1 cellular context compared by ENCODE assay signal in genomic region chr19:21767065-21767800, GRCh38.
TF ChIP-seq lines count a peak whose summit lies in the region.

Gene ZNF100, minus strand, starts transcription at chr19:21767579. Its CDS starts 150 bp downstream, at chr19:21767429.

TF ChIP-seq in HEK293, 187 proteins besides CTCF, POLR2A, EP300 and RAD21 (continued from another document):
- 0 out of 2 replicates have a peak, but pooled peaks have one; percentile 22 for TF ChIP-seq ZNF518A (tag by site-specific recombination; conservative IDR thresholded peaks at IDR 0.05; ENCODE audit: low read depth)
- no peak for TF ChIP-seq ZNF341 (tag by site-specific recombination; IDR thresholded peaks at IDR 0.05; ENCODE audit: low read depth)
- TF ChIP-seq ZNF747 (tag by site-specific recombination; IDR thresholded peaks at IDR 0.05): no peak
- TF ChIP-seq ZBTB48 (tag by site-specific recombination; IDR thresholded peaks at IDR 0.05): peak; percentile 28; the same call in 1 of the 2 replicates
- no peak for TF ChIP-seq ZNF639 (tag by site-specific recombination; IDR thresholded peaks at IDR 0.05)
- no peak for TF ChIP-seq ZNF473 (tag by site-specific recombination; IDR thresholded peaks at IDR 0.05)
- TF ChIP-seq SP2 (tag by site-specific recombination; IDR thresholded peaks at IDR 0.05): peak; percentile 88
- peak; percentile 65; the same call in 1 of the 2 replicates for TF ChIP-seq TSHZ1 (tag by site-specific recombination; IDR thresholded peaks at IDR 0.05; ENCODE audit: borderline replicate concordance)
- no peak for TF ChIP-seq ATF2 (tag by site-specific recombination; IDR thresholded peaks at IDR 0.05; ENCODE audit: low read depth)
- TF ChIP-seq ZNF398 (tag by site-specific recombination; IDR thresholded peaks at IDR 0.05): no peak
- TF ChIP-seq GFI1B (tag by site-specific recombination; IDR thresholded peaks at IDR 0.05): no peak
- no peak for TF ChIP-seq MEIS1 (CRISPR knock-in tag; IDR thresholded peaks at IDR 0.05; ENCODE audit: borderline replicate concordance)
- TF ChIP-seq ZBTB26 (tag by site-specific recombination; optimal IDR thresholded peaks at IDR 0.05): peak; percentile 14
- TF ChIP-seq SP3 (tag by site-specific recombination; IDR thresholded peaks at IDR 0.05): peak; percentile 52; the same call in 1 of the 2 replicates
- TF ChIP-seq ZBTB17 (tag by site-specific recombination; IDR thresholded peaks at IDR 0.05): 0 out of 2 replicates have a peak, but pooled peaks have one; percentile 14
- TF ChIP-seq ZNF596 (tag by site-specific recombination; IDR thresholded peaks at IDR 0.05): no peak
- no peak for TF ChIP-seq ZNF10 (tag by site-specific recombination; IDR thresholded peaks at IDR 0.05)
- TF ChIP-seq ZXDB (tag by site-specific recombination; IDR thresholded peaks at IDR 0.05): 0 out of 2 replicates have a peak, but pooled peaks have one; percentile 31
